In the genomic region with DNA sequence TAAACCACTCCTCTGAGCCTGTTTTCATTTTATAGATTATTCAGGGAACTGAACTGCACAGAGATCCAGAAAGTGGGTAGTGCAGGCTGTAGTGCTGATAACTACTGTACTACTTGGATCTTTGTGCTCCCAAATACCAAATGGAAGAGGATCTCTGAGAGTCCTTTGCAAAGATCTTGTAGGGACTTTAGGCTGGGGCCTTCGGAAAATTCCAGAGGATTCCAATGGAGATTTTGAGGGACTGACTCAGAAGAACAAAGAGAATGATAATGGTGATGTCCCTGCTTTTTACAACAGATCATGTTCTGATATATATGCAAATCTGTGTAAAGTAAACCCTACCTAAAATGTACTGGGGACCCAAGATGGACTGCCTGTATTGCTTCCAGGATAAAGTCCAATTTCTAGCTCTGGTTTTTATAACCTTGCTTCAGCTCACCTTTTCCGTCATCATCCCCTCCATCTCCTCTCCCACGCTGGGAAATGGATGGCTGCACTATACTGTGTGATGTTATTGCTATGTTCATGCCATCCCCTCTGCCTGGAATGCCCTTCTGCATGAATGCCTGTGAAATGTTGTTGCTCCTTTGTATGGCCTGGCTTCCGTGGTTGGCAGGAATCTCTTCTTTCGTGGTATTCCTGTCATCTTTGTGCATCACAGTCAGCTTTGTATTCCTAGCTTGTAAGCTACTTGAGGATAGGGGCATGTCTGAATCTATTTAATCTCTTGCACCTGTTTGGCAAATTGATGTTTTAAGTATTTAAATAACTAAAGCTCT, we compare ENCODE assay signal across 14 cellular contexts. TPM values are rescaled to one million over a fixed set of nuclear protein-coding genes. Genes with fewer than 3 reads are reported as not detected.
DNase-seq lines count a peak whose midpoint lies in the region; TF ChIP-seq lines count a peak whose summit lies in the region.
"Had no signal": no experiment of that assay in that cellular context is flagged by ENCODE, and none has a peak within 500 bp of the region (broad histone marks: within the 10 kb centered on the region; RNA-seq: fewer than 3 reads in every experiment).

No MANE protein-coding gene starts in this region.

- no peak overlapping the region for H3K4me3 ChIP-seq in CD4-positive, alpha-beta memory T cell (ENCODE audit: low read length in 2 of 2)
- H3K4me3 ChIP-seq in H7 (ENCODE audit: insufficient read depth, low read depth, low read length): no peak overlapping the region
- H3K4me3 ChIP-seq in BE2C (ENCODE audit: low read depth, low read length): no peak overlapping the region

- DNase-seq in CD4-positive, alpha-beta memory T cell: no peak
- DNase-seq in H7 (peak; percentile 54), kidney tubule cell (ENCODE audit: low spot score) (peak; percentile 79), HCEC 1CT (no peak), SHP77 (lab: John Stamatoyannopoulos, UW) (no peak), NCI-H69 (lab: John Stamatoyannopoulos, UW) (no peak), BE2C (no peak)
- DNase-seq in activated naive CD8-positive, alpha-beta T cell treated with anti-CD3 and anti-CD28 coated beads for 36 hours: no peak
- DNase-seq: hypothalamus, NCI-H345, right cardiac atrium had no signal

- no peak overlapping the region for H3K4me3 Mint-ChIP-seq in CD4-positive, alpha-beta memory T cell
- H3K4me3 Mint-ChIP-seq in activated naive CD8-positive, alpha-beta T cell treated with anti-CD3 and anti-CD28 coated beads for 36 hours: no peak overlapping the region

- no peak overlapping the region for H3K27ac ChIP-seq in CD4-positive, alpha-beta memory T cell (ENCODE audit: low read depth, low read length)
- H3K27ac ChIP-seq: C4-2B, epithelial cell of prostate, HL-60 had no signal

- peaks cover 32 to 63% of the 10 kb centered on the region in 2 donors for H3K36me3 Mint-ChIP-seq in CD4-positive, alpha-beta memory T cell
- peaks cover 13% of the 10 kb centered on the region for H3K36me3 Mint-ChIP-seq in activated naive CD8-positive, alpha-beta T cell treated with anti-CD3 and anti-CD28 coated beads for 36 hours

- POLR2A ChIA-PET in CD4-positive, alpha-beta memory T cell (lab: Charles Lee; ENCODE audit: partially characterized antibody): interaction anchor here (0.8 to 1.8 kb wide), 4 partner anchors 8 to 59 kb away, joined by 3 to 9 read pairs (median 4); a partner anchor contains a TSS

- TF ChIP-seq CTCF in BE2C (IDR thresholded peaks at IDR 0.05; ENCODE audit: low read depth, low read length): no peak

- CTCF ChIA-PET in CD4-positive, alpha-beta memory T cell (lab: Charles Lee; ENCODE audit: partially characterized antibody): interaction anchor here (1.1 kb wide), 1 partner anchor 17 kb away, joined by 5 read pairs; no protein-coding TSS in a partner anchor

- no peaks in the 10 kb centered on the region for H3K27me3 Mint-ChIP-seq in CD4-positive, alpha-beta memory T cell
- H3K27me3 Mint-ChIP-seq in activated naive CD8-positive, alpha-beta T cell treated with anti-CD3 and anti-CD28 coated beads for 36 hours: no peaks in the 10 kb centered on the region

- H3K9me3 Mint-ChIP-seq in CD4-positive, alpha-beta memory T cell: no peaks in the 10 kb centered on the region
- no peaks in the 10 kb centered on the region for H3K9me3 Mint-ChIP-seq in activated naive CD8-positive, alpha-beta T cell treated with anti-CD3 and anti-CD28 coated beads for 36 hours

- intact Hi-C loops in CD4-positive, alpha-beta memory T cell (cut with micrococcal nuclease): no loop called here

- H3K9me3 ChIP-seq in CD4-positive, alpha-beta memory T cell (ENCODE audit: control insufficient read depth in 1 of 2, low read length in 2 of 2): no peaks in the 10 kb centered on the region
- H3K9me3 ChIP-seq in BE2C: no peaks in the 10 kb centered on the region

- H3K4me1 Mint-ChIP-seq in CD4-positive, alpha-beta memory T cell: peaks cover 8 to 24% (median 19%) of the 10 kb centered on the region in 4 donors
- H3K4me1 Mint-ChIP-seq in activated naive CD8-positive, alpha-beta T cell treated with anti-CD3 and anti-CD28 coated beads for 36 hours: peaks cover 24% of the 10 kb centered on the region

- H3K4me1 ChIP-seq in CD4-positive, alpha-beta memory T cell (ENCODE audit: insufficient read depth, low read length): peaks cover 9% of the 10 kb centered on the region
- no peaks in the 10 kb centered on the region for H3K4me1 ChIP-seq in BE2C

- no peaks in the 10 kb centered on the region for H3K27me3 ChIP-seq in CD4-positive, alpha-beta memory T cell (ENCODE audit: insufficient read depth, low read length)
- H3K27me3 ChIP-seq in H7 (ENCODE audit: control insufficient read depth, insufficient read depth, low read length): no peaks in the 10 kb centered on the region
- no peaks in the 10 kb centered on the region for H3K27me3 ChIP-seq in BE2C

- peaks cover 27% of the 10 kb centered on the region for H3K36me3 ChIP-seq in CD4-positive, alpha-beta memory T cell (ENCODE audit: insufficient read depth, low read length)
- H3K36me3 ChIP-seq in H7 (replicated peaks; ENCODE audit: control insufficient read depth, insufficient read depth, low read length) (no peaks in the 10 kb centered on the region; the same call in 1 of the 2 replicates), BE2C (peaks cover 4% of the 10 kb centered on the region; the same call in 1 of the 2 replicates)

- peak overlapping the region in 4 of 7 donors; percentile 31 to 78 (median 56) for H3K27ac Mint-ChIP-seq in CD4-positive, alpha-beta memory T cell
- peak overlapping the region; percentile 51 for H3K27ac Mint-ChIP-seq in activated naive CD8-positive, alpha-beta T cell treated with anti-CD3 and anti-CD28 coated beads for 36 hours

RNA-seq across cellular contexts. Expression of a gene that starts 9.7 kb away (rescaled TPM):
- total RNA-seq in CD4-positive, alpha-beta memory T cell: 10 to 100 TPM; 46.4 to 59.0 TPM
- polyA plus RNA-seq in CD4-positive, alpha-beta memory T cell: 10 to 100 TPM; 23.1 to 25.7 TPM
- 24.3 and 25.6 TPM in 2 replicates for total RNA-seq in H7 (2014; rRNA removed; shearing (Covaris generic))
- 10 to 100 TPM; 69.0 to 69.3 TPM for total RNA-seq in activated naive CD8-positive, alpha-beta T cell treated with anti-CD3 and anti-CD28 coated beads for 36 hours
- 92.1 TPM for polyA plus RNA-seq in BE2C (2012; ENCODE audit: insufficient read depth, insufficient read length, low read depth)

RNA-seq across cellular contexts. Expression of a gene that starts 24.6 kb away (rescaled TPM):
- total RNA-seq in CD4-positive, alpha-beta memory T cell: 100 to 1,000 TPM; 194 to 201 TPM
- 10 to 100 TPM; 15.4 to 17.8 TPM for polyA plus RNA-seq in CD4-positive, alpha-beta memory T cell
- total RNA-seq in H7 (2014; rRNA removed; shearing (Covaris generic)): 35.5 and 40.1 TPM in 2 replicates
- total RNA-seq in activated naive CD8-positive, alpha-beta T cell treated with anti-CD3 and anti-CD28 coated beads for 36 hours: 100 to 1,000 TPM; 216 to 226 TPM
- polyA plus RNA-seq in BE2C (2012; ENCODE audit: insufficient read depth, insufficient read length, low read depth): 49.6 TPM

RNA-seq across cellular contexts. Expression of a gene that starts 59.2 kb away (rescaled TPM):
- 10 to 100 TPM; 73.7 to 77.8 TPM for total RNA-seq in CD4-positive, alpha-beta memory T cell
- polyA plus RNA-seq in CD4-positive, alpha-beta memory T cell: 10 to 100 TPM; 40.5 to 45.1 TPM
- 17.0 and 31.4 TPM in 2 replicates for total RNA-seq in H7 (2014; rRNA removed; shearing (Covaris generic))
- 10 to 100 TPM; 71.4 to 72.5 TPM for total RNA-seq in activated naive CD8-positive, alpha-beta T cell treated with anti-CD3 and anti-CD28 coated beads for 36 hours
- polyA plus RNA-seq in BE2C (2012; ENCODE audit: insufficient read depth, insufficient read length, low read depth): 34.7 TPM

Comparison
In these comparisons a context has a peak if more than half of its experiments do, and no peak if none do; other contexts are left out.
1. DNase-seq: peak in H7 (single experiment) and kidney tubule cell (single experiment); none in CD4-positive, alpha-beta memory T cell (0 of 5), activated naive CD8-positive, alpha-beta T cell treated with anti-CD3 and anti-CD28 coated beads for 36 hours (single experiment), HCEC 1CT (single experiment), SHP77 (0 of 2), NCI-H69 (single experiment) and BE2C (single experiment).